ENCODE assay signal across 18 cellular contexts in the genomic region with DNA sequence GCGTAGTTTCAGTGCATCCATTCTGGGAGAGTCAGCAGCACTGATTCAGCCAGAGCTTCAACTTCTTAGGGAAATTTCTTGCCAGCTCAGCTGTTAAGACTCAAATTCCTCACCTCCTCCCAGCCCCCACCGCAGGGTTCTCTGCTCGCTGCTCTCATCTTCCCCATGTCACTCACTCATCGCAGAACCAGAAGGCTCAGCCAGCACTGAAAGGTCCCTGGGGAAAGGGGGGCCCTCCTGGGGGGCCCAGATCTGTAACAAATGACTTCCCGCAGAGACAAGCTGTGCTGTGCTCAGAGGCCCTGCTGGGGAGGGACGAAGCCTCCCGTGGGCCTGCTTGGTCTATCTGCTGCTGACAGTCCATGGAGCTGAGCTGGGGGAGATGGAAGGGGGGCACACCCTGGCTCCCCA.
A peak's percentile ranks its signal among the peaks of the same experiment; 100 is the strongest.
DNase-seq lines count a peak whose midpoint lies in the region; ATAC-seq and TF ChIP-seq lines count a peak whose summit lies in the region.
"Had no signal": no experiment of that assay in that cellular context is flagged by ENCODE, and none has a peak within 500 bp of the region (broad histone marks: within the 10 kb centered on the region; RNA-seq: fewer than 3 reads in every experiment).

No MANE protein-coding gene starts in this region.

- H3K4me2 ChIP-seq in Karpas-422 (ENCODE audit: low read depth, low read length, poor library complexity, severe bottlenecking): no peak overlapping the region
- no peak overlapping the region for H3K4me2 ChIP-seq in mesenchymal stem cell (ENCODE audit: low read length, poor library complexity, severe bottlenecking)

- H3K9me2 ChIP-seq in Karpas-422 (replicated peaks; ENCODE audit: insufficient read depth, low read length): no peaks in the 10 kb centered on the region

- no peaks in the 10 kb centered on the region for H3K9me3 ChIP-seq in Karpas-422 (ENCODE audit: low read length)
- H3K9me3 ChIP-seq in endodermal cell (ENCODE audit: control insufficient read depth, low read length): peaks cover 6% of the 10 kb centered on the region
- H3K9me3 ChIP-seq in mesenchymal stem cell (ENCODE audit: control insufficient read depth, low read length): peaks cover 8% of the 10 kb centered on the region

- H3K27ac Mint-ChIP-seq in endodermal cell (no peak overlapping the region), nephron (peak overlapping the region in 2 of 3 experiments; percentile 5 to 26)
- H3K27ac Mint-ChIP-seq: activated CD8-positive, alpha-beta T cell treated with anti-CD3 and anti-CD28 coated beads, Interleukin-2, amount 10 ng/mL, durations not matched to agents 7 days and 5 days; activated T-cell treated with anti-CD3 and anti-CD28 coated beads, Interleukin-2, amount 50 U/mL, for 24 hours; dendritic cell treated with granulocyte-macrophage colony-stimulating factor and Interleukin-4, amounts not matched to agents 40 ng/mL and 50 ng/mL, for 4 days had no signal

- no peak for ATAC-seq in GM21619 (IDR thresholded peaks at IDR 0.05; ENCODE audit: unreplicated experiment)
- ATAC-seq: activated CD8-positive, alpha-beta T cell treated with anti-CD3 and anti-CD28 coated beads, Interleukin-2, amount 10 ng/mL, durations not matched to agents 7 days and 5 days; PC-3 had no signal

- H3K36me3 ChIP-seq in Karpas-422 (ENCODE audit: insufficient read depth, low read length) (no peaks in the 10 kb centered on the region), endodermal cell (ENCODE audit: control insufficient read depth, insufficient read depth, low read length) (no peaks in the 10 kb centered on the region), mesenchymal stem cell (ENCODE audit: control insufficient read depth in 1 of 2, insufficient read depth in 2 of 2, low read depth in 1 of 2, low read length in 2 of 2) (no peaks in the 10 kb centered on the region)

- H2BK12ac ChIP-seq in mesenchymal stem cell (ENCODE audit: low read length in 2 of 2): no peak overlapping the region

- H2BK120ac ChIP-seq in mesenchymal stem cell (ENCODE audit: low read depth, low read length): no peak overlapping the region

- H2AFZ ChIP-seq in Karpas-422 (ENCODE audit: low read length) (no peak overlapping the region), mesenchymal stem cell (ENCODE audit: low read depth, low read length) (no peak overlapping the region)

- H3K4ac ChIP-seq in mesenchymal stem cell (ENCODE audit: low read depth in 1 of 2, low read length in 2 of 2): peak overlapping the region in 1 of 2 experiments; percentile 13

- H3K18ac ChIP-seq in mesenchymal stem cell (ENCODE audit: low read depth in 1 of 2, low read length in 2 of 2): no peak overlapping the region

- no peaks in the 10 kb centered on the region for H3K79me2 ChIP-seq in Karpas-422 (ENCODE audit: low read length)

- no peaks in the 10 kb centered on the region for H3K27me3 ChIP-seq in Karpas-422 (ENCODE audit: low read length)
- no peaks in the 10 kb centered on the region for H3K27me3 ChIP-seq in endodermal cell (ENCODE audit: control insufficient read depth, insufficient read depth, low read length, poor library complexity, severe bottlenecking)
- peaks cover 5 to 40% of the 10 kb centered on the region in 2 experiments for H3K27me3 ChIP-seq in mesenchymal stem cell (ENCODE audit: control insufficient read depth in 1 of 2, insufficient read depth in 1 of 2, low read length in 2 of 2)

- H2BK5ac ChIP-seq in mesenchymal stem cell (ENCODE audit: low read depth, low read length, poor library complexity, severe bottlenecking): no peak overlapping the region

- H2BK15ac ChIP-seq in mesenchymal stem cell (ENCODE audit: low read depth, poor library complexity, severe bottlenecking): no peak overlapping the region

- H3K36me3 Mint-ChIP-seq in endodermal cell (ENCODE audit: low read depth) (no peaks in the 10 kb centered on the region), nephron (ENCODE audit: low read depth) (no peaks in the 10 kb centered on the region)

- H3K27ac ChIP-seq in Karpas-422 (ENCODE audit: low read length): no peak overlapping the region
- H3K27ac ChIP-seq in endodermal cell (ENCODE audit: low read depth, low read length): no peak overlapping the region
- no peak overlapping the region for H3K27ac ChIP-seq in mesenchymal stem cell (ENCODE audit: low read length, poor library complexity, severe bottlenecking)

- DNase-seq in AG20443 (ENCODE audit: low spot score): peak; percentile 50
- DNase-seq in Karpas-422: peak; percentile 42
- peak; percentile 89 for DNase-seq in endodermal cell
- no peak for DNase-seq in mesenteric fat pad (ENCODE audit: low spot score)
- DNase-seq in SW480 (ENCODE audit: low spot score): no peak
- DNase-seq in mesenchymal stem cell: no peak
- DNase-seq: ACHN; activated CD8-positive, alpha-beta T cell treated with anti-CD3 and anti-CD28 coated beads, Interleukin-2, amount 10 ng/mL, durations not matched to agents 7 days and 5 days; activated T-cell treated with anti-CD3 and anti-CD28 coated beads, Interleukin-2, amount 50 U/mL, for 24 hours; KG1; MV-4-11; NCI-H187 treated with DMSO at 0.1 percent for 48 hours; NCI-H345; PC-3; Right ventricle myocardium superior had no signal

- no peak overlapping the region for H3K14ac ChIP-seq in mesenchymal stem cell (ENCODE audit: low read length in 2 of 2)

- no peak overlapping the region for H4K91ac ChIP-seq in mesenchymal stem cell (ENCODE audit: low read length)

- H3K4me3 Mint-ChIP-seq in endodermal cell (peak overlapping the region; percentile 19), nephron (peak overlapping the region in 1 of 3 experiments; percentile 37)
- H3K4me3 Mint-ChIP-seq: activated CD8-positive, alpha-beta T cell treated with anti-CD3 and anti-CD28 coated beads, Interleukin-2, amount 10 ng/mL, durations not matched to agents 7 days and 5 days; activated T-cell treated with anti-CD3 and anti-CD28 coated beads, Interleukin-2, amount 50 U/mL, for 24 hours; dendritic cell treated with granulocyte-macrophage colony-stimulating factor and Interleukin-4, amounts not matched to agents 40 ng/mL and 50 ng/mL, for 4 days had no signal

- no peaks in the 10 kb centered on the region for H4K20me1 ChIP-seq in Karpas-422 (ENCODE audit: insufficient read depth, low read depth, low read length)

- no peak overlapping the region for H3K9ac ChIP-seq in Karpas-422 (ENCODE audit: low read length)
- no peak overlapping the region for H3K9ac ChIP-seq in endodermal cell (ENCODE audit: extremely low read depth, low read length, poor library complexity, severe bottlenecking)
- no peak overlapping the region for H3K9ac ChIP-seq in mesenchymal stem cell (ENCODE audit: low read length)

- H3K79me1 ChIP-seq in mesenchymal stem cell (replicated peaks; ENCODE audit: low read length, poor library complexity, severe bottlenecking): no peaks in the 10 kb centered on the region

- TF ChIP-seq CTCF in endodermal cell (conservative IDR thresholded peaks at IDR 0.05): no peak
- TF ChIP-seq CTCF in nephron (IDR thresholded peaks at IDR 0.05; ENCODE audit: unreplicated experiment in 3 of 3): no peak

- H3K9me3 Mint-ChIP-seq in endodermal cell: no peaks in the 10 kb centered on the region
- H3K9me3 Mint-ChIP-seq in nephron: peaks cover 3% of the 10 kb centered on the region
- H3K9me3 Mint-ChIP-seq: dendritic cell treated with granulocyte-macrophage colony-stimulating factor and Interleukin-4, amounts not matched to agents 40 ng/mL and 50 ng/mL, for 4 days had no signal

- no peak overlapping the region for H3K23ac ChIP-seq in mesenchymal stem cell (ENCODE audit: low read length in 2 of 2)

- H3K4me1 Mint-ChIP-seq in endodermal cell (peaks cover 28% of the 10 kb centered on the region), nephron (peaks cover 50% of the 10 kb centered on the region)

- H3K4me3 ChIP-seq in Karpas-422 (ENCODE audit: low read length) (no peak overlapping the region), endodermal cell (ENCODE audit: low read length) (peak overlapping the region; percentile 9), mesenchymal stem cell (ENCODE audit: insufficient read depth in 1 of 2, low read depth in 1 of 2, low read length in 2 of 2) (no peak overlapping the region)

- H4K8ac ChIP-seq in mesenchymal stem cell (ENCODE audit: low read length): no peak overlapping the region

- no peak overlapping the region for H2AK5ac ChIP-seq in mesenchymal stem cell (ENCODE audit: low read length, severe bottlenecking)

- H3K4me1 ChIP-seq in Karpas-422 (ENCODE audit: low read length) (peaks cover 2% of the 10 kb centered on the region; the same call in 1 of the 2 replicates), endodermal cell (ENCODE audit: control insufficient read depth, insufficient read depth, low read length) (peaks cover 14% of the 10 kb centered on the region), mesenchymal stem cell (ENCODE audit: control insufficient read depth, insufficient read depth, low read depth, low read length) (no peaks in the 10 kb centered on the region)

- H3K27me3 Mint-ChIP-seq in endodermal cell (ENCODE audit: insufficient read depth): peaks cover 4% of the 10 kb centered on the region
- peaks cover 16% of the 10 kb centered on the region for H3K27me3 Mint-ChIP-seq in nephron (ENCODE audit: low read depth)
- H3K27me3 Mint-ChIP-seq: activated T-cell treated with anti-CD3 and anti-CD28 coated beads, Interleukin-2, amount 50 U/mL, for 24 hours had no signal

- 34 to 86% methylated on average over 1 to 7 of the region's 7 CpGs for WGBS in endodermal cell (ENCODE audit: insufficient coverage in 1 of 2, insufficient read length in 1 of 2), 2 experiments
- 13% methylated on average over 7 of the region's 7 CpGs for WGBS in mesenchymal stem cell

Comparison
In these comparisons a context has a peak if more than half of its experiments do, and no peak if none do; other contexts are left out.
1. DNase-seq: peak in AG20443 (single experiment), Karpas-422 (single experiment) and endodermal cell (single experiment); none in mesenteric fat pad (single experiment), SW480 (single experiment) and mesenchymal stem cell (single experiment).